ENCODE assay signal across 8 cellular contexts in genomic region chr18:35756506-35757117, GRCh38.
DNase-seq lines count a peak whose midpoint lies in the region; ATAC-seq lines count a peak whose summit lies in the region.

No MANE protein-coding gene starts in this region.

- H3K27ac ChIP-seq in CD8-positive, alpha-beta memory T cell (ENCODE audit: low read depth, low read length) = no peak overlapping the region
- H3K27ac ChIP-seq in SJCRH30 (no peak overlapping the region), right cardiac atrium (ENCODE audit: low read length) (no peak overlapping the region)

- ATAC-seq in GM21390 (IDR thresholded peaks at IDR 0.05; ENCODE audit: unreplicated experiment) = peak; percentile 70
- ATAC-seq in right cardiac atrium = peak; percentile 78 to 84
- no peak for ATAC-seq in HG02763 (IDR thresholded peaks at IDR 0.05; ENCODE audit: unreplicated experiment)

- H3K36me3 Mint-ChIP-seq in CD8-positive, alpha-beta memory T cell = no peaks in the 10 kb centered on the region

- intact Hi-C loops in right cardiac atrium (cut with DNase I) = loop anchor here (2.0 to 10.0 kb wide), 3 partner anchors 188 to 196 kb away; no protein-coding TSS in a partner anchor

- 22% methylated on average over 5 of the region's 5 CpGs for WGBS in right cardiac atrium

- H3K27me3 ChIP-seq in CD8-positive, alpha-beta memory T cell (ENCODE audit: insufficient read depth, low read length, poor library complexity, severe bottlenecking) = no peaks in the 10 kb centered on the region
- H3K27me3 ChIP-seq in SJCRH30 (no peaks in the 10 kb centered on the region), right cardiac atrium (ENCODE audit: control insufficient read depth, insufficient read depth) (no peaks in the 10 kb centered on the region)

- DNase-seq in CD8-positive, alpha-beta memory T cell = peak; percentile 20 to 55 (median 44)
- DNase-seq in NAMALWA (ENCODE audit: low spot score) = peak; percentile 78
- peak; percentile 27 to 60 for DNase-seq in SJCRH30
- DNase-seq in amniotic stem cell (lab: John Stamatoyannopoulos, UW) = peak; percentile 42
- DNase-seq in right cardiac atrium = peak in 1 of 3 donors; percentile 40
- DNase-seq in skeletal muscle cell (ENCODE audit: low read depth) = peak; percentile 18

- no peaks in the 10 kb centered on the region for H3K4me1 Mint-ChIP-seq in CD8-positive, alpha-beta memory T cell

- CTCF ChIA-PET in CD8-positive, alpha-beta memory T cell (lab: Charles Lee) = interaction anchor here (0.7 to 1.9 kb wide), 4 partner anchors 17 to 528 kb away, joined by 3 to 11 read pairs (median 4); no protein-coding TSS in a partner anchor

- H3K27ac Mint-ChIP-seq in CD8-positive, alpha-beta memory T cell = no peak overlapping the region

- POLR2A ChIA-PET in CD8-positive, alpha-beta memory T cell (lab: Charles Lee) = no interaction called here

- no peaks in the 10 kb centered on the region for H3K36me3 ChIP-seq in CD8-positive, alpha-beta memory T cell (ENCODE audit: insufficient read depth, low read length)
- no peaks in the 10 kb centered on the region for H3K36me3 ChIP-seq in SJCRH30

- H3K9me3 ChIP-seq in CD8-positive, alpha-beta memory T cell (ENCODE audit: low read length) = no peaks in the 10 kb centered on the region
- no peaks in the 10 kb centered on the region for H3K9me3 ChIP-seq in SJCRH30 (replicated peaks)
- H3K9me3 ChIP-seq in right cardiac atrium (ENCODE audit: control insufficient read depth, low read length) = no peaks in the 10 kb centered on the region

- H3K4me3 ChIP-seq in CD8-positive, alpha-beta memory T cell (ENCODE audit: low read length) = no peak overlapping the region
- H3K4me3 ChIP-seq in SJCRH30 (no peak overlapping the region), right cardiac atrium (ENCODE audit: low read length) (no peak overlapping the region), skeletal muscle cell (ENCODE audit: low read depth, low read length) (no peak overlapping the region)

- peaks cover 23 to 50% of the 10 kb centered on the region in 2 donors for H3K27me3 Mint-ChIP-seq in CD8-positive, alpha-beta memory T cell

- H3K9me3 Mint-ChIP-seq in CD8-positive, alpha-beta memory T cell = peaks cover 0 to 12% (median 5%) of the 10 kb centered on the region in 5 donors

- H3K4me3 Mint-ChIP-seq in CD8-positive, alpha-beta memory T cell = no peak overlapping the region

- H3K4me1 ChIP-seq in CD8-positive, alpha-beta memory T cell (ENCODE audit: insufficient read depth, low read length) = no peaks in the 10 kb centered on the region
- H3K4me1 ChIP-seq in SJCRH30 (no peaks in the 10 kb centered on the region), right cardiac atrium (ENCODE audit: control insufficient read depth, insufficient read depth, low read length) (no peaks in the 10 kb centered on the region)
